In genomic region chr12:226401-226800, GRCh38 we compare ENCODE assay signal across 29 cellular contexts. TPM values are rescaled to one million over a fixed set of nuclear protein-coding genes. Genes with fewer than 3 reads are reported as not detected.
DNase-seq lines count a peak whose midpoint lies in the region; ATAC-seq, FAIRE-seq and TF ChIP-seq lines count a peak whose summit lies in the region.
"Had no signal": no experiment of that assay in that cellular context is flagged by ENCODE, and none has a peak within 500 bp of the region (broad histone marks: within the 10 kb centered on the region; RNA-seq: fewer than 3 reads in every experiment).

No MANE protein-coding gene starts in this region.

- H3K18ac ChIP-seq in H1 (ENCODE audit: extremely low read depth, low read length) = no peak overlapping the region
- H3K18ac ChIP-seq in neuronal stem cell (ENCODE audit: low read length) = peak overlapping the region; percentile 25

- no peak overlapping the region for H3K56ac ChIP-seq in H1 (replicated peaks; ENCODE audit: insufficient read length, low read depth, low read length)

- TF ChIP-seq POLR2A in H1 (IDR thresholded peaks at IDR 0.05; ENCODE audit: control extremely low read depth in 1 of 2, low read depth in 2 of 2, low read length in 2 of 2) = no peak
- TF ChIP-seq POLR2A in GM18505 (IDR thresholded peaks at IDR 0.05; ENCODE audit: borderline replicate concordance, extremely low read depth, insufficient read depth, insufficient read length) = no peak

- no peaks in the 10 kb centered on the region for H3K79me2 ChIP-seq in H1 (ENCODE audit: control insufficient read depth in 1 of 2, insufficient read depth in 2 of 2, low read length in 2 of 2)

- H3K4ac ChIP-seq in H1 (replicated peaks; ENCODE audit: insufficient read length, low read depth, low read length) = no peak overlapping the region
- no peak overlapping the region for H3K4ac ChIP-seq in neuronal stem cell (ENCODE audit: low read length)

- H3K23me2 ChIP-seq in H1 (ENCODE audit: low read depth, low read length) = no peaks in the 10 kb centered on the region

- intact Hi-C loops in cardiac septum (cut with DNase I) = no loop called here
- intact Hi-C loops in left ventricle myocardium superior (cut with micrococcal nuclease) = no loop called here

- H3K4me2 ChIP-seq in H1 (ENCODE audit: insufficient read depth in 1 of 2, low read depth in 2 of 2, low read length in 2 of 2) = no peak overlapping the region
- H3K4me2 ChIP-seq in neuronal stem cell (ENCODE audit: insufficient read depth, low read length, poor library complexity, severe bottlenecking) = no peak overlapping the region
- H3K4me2 ChIP-seq: A549, BLaER1 had no signal

- H2BK12ac ChIP-seq in H1 (ENCODE audit: low read depth, low read length) (no peak overlapping the region), neuronal stem cell (ENCODE audit: low read length) (no peak overlapping the region)

- TF ChIP-seq CTCF in H1 (IDR thresholded peaks at IDR 0.05; ENCODE audit: control extremely low read depth in 1 of 3, insufficient read depth in 1 of 3, low read depth in 1 of 3, low read length in 3 of 3) = peak in 2 of 3 experiments; percentile 33 to 51; a peak in 3 of 4 replicates

- 83% methylated on average over 9 of the region's 14 CpGs; no CpG with 5 or more reads in 1 of the 2 experiments for WGBS in H1 (ENCODE audit: extremely low coverage in 1 of 2, insufficient coverage in 1 of 2, insufficient read length in 1 of 2, insufficient replicate concordance in 2 of 2, low coverage in 1 of 2, low lambda C conversion rate in 2 of 2, missing lambda C conversion rate in 1 of 2), 2 experiments
- WGBS in neuronal stem cell (ENCODE audit: extremely low coverage in 2 of 2, insufficient read length in 2 of 2, insufficient replicate concordance in 1 of 2), 2 donors = no CpG with 5 or more reads among the region's 14 CpGs

- POLR2A ChIA-PET in H1 (lab: Charles Lee; ENCODE audit: partially characterized antibody) = interaction anchor here (0.8 to 0.9 kb wide), 2 partner anchors 14 to 17 kb away, joined by 3 read pairs; no protein-coding TSS in a partner anchor

- TF ChIP-seq RAD21 in H1 (IDR thresholded peaks at IDR 0.05 in 1 of 2, conservative IDR thresholded peaks at IDR 0.05 in 1 of 2; ENCODE audit: low read depth in 2 of 2, low read length in 2 of 2) = peak; percentile 40 to 59; a peak in 3 of 4 replicates

- no peak for TF ChIP-seq EP300 in H1 (IDR thresholded peaks at IDR 0.05; ENCODE audit: borderline replicate concordance in 1 of 2, low read depth in 2 of 2, low read length in 2 of 2)

- no peak overlapping the region for H4K5ac ChIP-seq in H1 (ENCODE audit: insufficient read length, low read depth, low read length)

- H4K20me1 ChIP-seq in H1 (replicated peaks in 1 of 2; ENCODE audit: control insufficient read depth in 1 of 2, insufficient read depth in 2 of 2, low read length in 2 of 2) = no peaks in the 10 kb centered on the region
- H4K20me1 ChIP-seq: BLaER1 had no signal

- no peak overlapping the region for H3K27ac ChIP-seq in H1 (ENCODE audit: low read depth, low read length)
- H3K27ac ChIP-seq in neuronal stem cell (replicated peaks; ENCODE audit: low read length) = no peak overlapping the region
- H3K27ac ChIP-seq: A549, BLaER1 had no signal

- no peak overlapping the region for H3K23ac ChIP-seq in H1 (ENCODE audit: insufficient read length)
- H3K23ac ChIP-seq in neuronal stem cell (ENCODE audit: low read depth, low read length, poor library complexity) = peak overlapping the region; percentile 8

- H3K4me3 ChIP-seq in H1 (ENCODE audit: extremely low read depth in 1 of 4, insufficient read depth in 2 of 4, low read depth in 3 of 4, low read length in 4 of 4) (no peak overlapping the region), neuronal stem cell (ENCODE audit: low read length in 2 of 2) (no peak overlapping the region)
- H3K4me3 ChIP-seq: A549, BLaER1 had no signal

- H3K14ac ChIP-seq in H1 (ENCODE audit: insufficient read length) (no peak overlapping the region), neuronal stem cell (ENCODE audit: low read length) (peak overlapping the region; percentile 10)

- no peak overlapping the region for H2AFZ ChIP-seq in H1 (ENCODE audit: low read length)
- no peak overlapping the region for H2AFZ ChIP-seq in neuronal stem cell (ENCODE audit: low read length)

- H3K36me3 ChIP-seq in H1 (ENCODE audit: control insufficient read depth in 2 of 4, insufficient read depth in 4 of 4, low read length in 3 of 4) (no peaks in the 10 kb centered on the region), neuronal stem cell (replicated peaks in 1 of 2; ENCODE audit: control insufficient read depth in 2 of 2, insufficient read depth in 2 of 2, low read length in 2 of 2) (no peaks in the 10 kb centered on the region)
- H3K36me3 ChIP-seq: BLaER1 had no signal

- H2BK120ac ChIP-seq in H1 (replicated peaks; ENCODE audit: low read depth, low read length) (no peak overlapping the region), neuronal stem cell (ENCODE audit: low read depth, low read length) (no peak overlapping the region)

- no peak for FAIRE-seq in H1 (lab: Jason Lieb, UNC)
- FAIRE-seq: A549, GM12891, GM18507, HTR-8/SVneo, RCC 7860 had no signal

- H4K91ac ChIP-seq in H1 (replicated peaks; ENCODE audit: insufficient read length, low read length) (no peak overlapping the region), neuronal stem cell (ENCODE audit: low read depth, low read length, poor library complexity) (no peak overlapping the region)

- no peak overlapping the region for H3K9ac ChIP-seq in H1 (replicated peaks in 1 of 4; ENCODE audit: extremely low read depth in 1 of 4, low read depth in 3 of 4, low read length in 3 of 4)
- H3K9ac ChIP-seq in neuronal stem cell (ENCODE audit: low read depth, low read length, poor library complexity) = no peak overlapping the region
- H3K9ac ChIP-seq: BLaER1 had no signal

- H3K9me3 ChIP-seq in H1 (ENCODE audit: insufficient read depth in 2 of 2, low read depth in 1 of 2, low read length in 1 of 2) = no peaks in the 10 kb centered on the region
- peaks cover 0 to 1% of the 10 kb centered on the region in 2 donors for H3K9me3 ChIP-seq in neuronal stem cell (replicated peaks in 1 of 2; ENCODE audit: control insufficient read depth in 2 of 2, insufficient read depth in 1 of 2, low read depth in 1 of 2, low read length in 2 of 2)
- H3K9me3 ChIP-seq: A549, BLaER1 had no signal

- no peak overlapping the region for H2BK5ac ChIP-seq in H1 (ENCODE audit: low read depth, low read length)
- no peak overlapping the region for H2BK5ac ChIP-seq in neuronal stem cell (ENCODE audit: low read length)

- H3K27me3 ChIP-seq in H1 (replicated peaks in 1 of 4; ENCODE audit: control insufficient read depth in 3 of 4, extremely low read depth in 1 of 4, insufficient read depth in 3 of 4, low read length in 3 of 4) (peaks cover 0 to 2% (median 0%) of the 10 kb centered on the region in 4 experiments; a peak in 3 of 7 replicates), neuronal stem cell (ENCODE audit: control insufficient read depth in 3 of 3, insufficient read depth in 3 of 3, low read depth in 1 of 3, low read length in 3 of 3) (peaks cover 0 to 79% (median 0%) of the 10 kb centered on the region in 3 experiments)
- H3K27me3 ChIP-seq: BLaER1 had no signal

- CTCF ChIA-PET in H1 (lab: Charles Lee; ENCODE audit: partially characterized antibody) = interaction anchor here (0.5 to 1.3 kb wide), 5 partner anchors 9 to 1349 kb away, joined by 3 to 4 read pairs (median 3); no protein-coding TSS in a partner anchor

- H4K8ac ChIP-seq in H1 (ENCODE audit: extremely low read depth, insufficient read depth, low read length) (no peak overlapping the region; the same call in 1 of the 2 replicates), neuronal stem cell (ENCODE audit: low read depth, low read length) (no peak overlapping the region)

- ATAC-seq in left ventricle myocardium superior = no peak
- ATAC-seq in GM21786 (IDR thresholded peaks at IDR 0.05; ENCODE audit: unreplicated experiment) = no peak
- ATAC-seq in GM18505 (IDR thresholded peaks at IDR 0.05; ENCODE audit: unreplicated experiment) = no peak
- ATAC-seq: A549, Right ventricle myocardium inferior had no signal

- H2AK5ac ChIP-seq in H1 (ENCODE audit: low read depth, low read length) (no peak overlapping the region), neuronal stem cell (ENCODE audit: low read depth, low read length) (no peak overlapping the region)

- DNase-seq in cardiac septum (ENCODE audit: low spot score) = peak; percentile 54
- DNase-seq in left ventricle myocardium superior = no peak
- DNase-seq in H1 (ENCODE audit: low read depth in 1 of 2, low spot score in 2 of 2) = no peak
- no peak for DNase-seq in neuronal stem cell (ENCODE audit: low spot score)
- no peak for DNase-seq in medulla oblongata (ENCODE audit: extremely low spot score)
- DNase-seq: Calu3; CD4-positive, alpha-beta memory T cell; DMS53; HCEC 1CT; MM.1S; NCI-H1092; NCI-H146; NCI-H2081; NCI-H2171 treated with DMSO at 0.1 percent for 48 hours; NCI-H748 treated with DMSO at 0.1 percent for 48 hours had no signal

- no peak overlapping the region for H2BK15ac ChIP-seq in H1 (ENCODE audit: low read length)
- no peak overlapping the region for H2BK15ac ChIP-seq in neuronal stem cell (ENCODE audit: low read length)

- no peak overlapping the region for H2BK20ac ChIP-seq in H1 (ENCODE audit: low read length)

- H3K4me1 ChIP-seq in H1 (replicated peaks in 1 of 4; ENCODE audit: control insufficient read depth in 3 of 4, insufficient read depth in 4 of 4, low read length in 3 of 4) (peaks cover 0 to 10% (median 5%) of the 10 kb centered on the region in 4 experiments; a peak in 5 of 7 replicates), neuronal stem cell (ENCODE audit: control insufficient read depth in 2 of 2, insufficient read depth in 1 of 2, low read depth in 1 of 2, low read length in 2 of 2) (peaks cover 3 to 11% of the 10 kb centered on the region in 2 donors)
- H3K4me1 ChIP-seq: A549, BLaER1 had no signal

- H3K79me1 ChIP-seq in H1 (ENCODE audit: low read depth, low read length) (no peaks in the 10 kb centered on the region), neuronal stem cell (ENCODE audit: low read depth, low read length) (no peaks in the 10 kb centered on the region)

RNA-seq across cellular contexts. Expression of gene SLC6A12, which starts 12.4 kb away (rescaled TPM):
- total RNA-seq in cardiac septum (2.7 TPM), left ventricle myocardium superior (1.2 TPM)
- total RNA-seq in H1 (2021; fragmentation: NEBNext Ultra II Directional; extraction: Animal tissue kit (Norgen Biotek cat#: 25700)) = 0.65 and 1.1 TPM in 2 replicates
- 0.63 and 0.70 TPM in 2 replicates for polyA plus RNA-seq in H1 (2011; rRNA removed)
- 0.44 TPM for polyA plus RNA-seq in H1 (2011; cell fraction: cytosol; rRNA removed)
- polyA plus RNA-seq in H1 (2011; cell fraction: nucleus; rRNA removed) = 1.6 TPM
- 0.33 to 1.2 TPM (median 0.91 TPM) in 4 replicates for polyA plus RNA-seq in H1 (2012, experiment 1 of 2)
- 0.56 TPM for polyA plus RNA-seq in H1 (2012, experiment 2 of 2)
- polyA plus RNA-seq in H1 (2013, experiment 1 of 2) = 0.36 TPM
- polyA plus RNA-seq in H1 (2013, experiment 2 of 2) = 0.46 TPM
- 1.8 and 3.6 TPM in 2 replicates for polyA minus RNA-seq in H1 (2011; rRNA and poly(A)+ RNA removed)
- polyA minus RNA-seq in H1 (2011; cell fraction: cytosol; rRNA and poly(A)+ RNA removed) = not detected
- 1.8 TPM for polyA minus RNA-seq in H1 (2011; cell fraction: nucleus; rRNA and poly(A)+ RNA removed)
- polyA plus RNA-seq in neuronal stem cell (2013, experiment 1 of 2) = 0.18 TPM
- polyA plus RNA-seq in neuronal stem cell (2013, experiment 2 of 2) = 0.22 TPM
- total RNA-seq: LHCN-M2, NCI-H460, OCI-LY7 had no signal
- polyA plus RNA-seq: CD4-positive, alpha-beta memory T cell; IgD-negative memory B cell had no signal

RNA-seq across cellular contexts. Expression of gene SLC6A13, which starts 36.2 kb away (rescaled TPM):
- total RNA-seq in cardiac septum (6.1 TPM), left ventricle myocardium superior (1.9 TPM)
- not detected in 2 replicates for total RNA-seq in H1 (2021; fragmentation: NEBNext Ultra II Directional; extraction: Animal tissue kit (Norgen Biotek cat#: 25700))
- 0.03 and 0.19 TPM in 2 replicates for polyA plus RNA-seq in H1 (2011; rRNA removed)
- 0.05 TPM for polyA plus RNA-seq in H1 (2011; cell fraction: cytosol; rRNA removed)
- 0.61 TPM for polyA plus RNA-seq in H1 (2011; cell fraction: nucleus; rRNA removed)
- polyA plus RNA-seq in H1 (2012, experiment 1 of 2) = 0.39 TPM in 1 of 4 replicates, not detected in the others
- not detected for polyA plus RNA-seq in H1 (2012, experiment 2 of 2)
- 0.06 TPM for polyA plus RNA-seq in H1 (2013, experiment 1 of 2)
- polyA plus RNA-seq in H1 (2013, experiment 2 of 2) = 0.11 TPM
- 0.16 and 0.24 TPM in 2 replicates for polyA minus RNA-seq in H1 (2011; rRNA and poly(A)+ RNA removed)
- not detected for polyA minus RNA-seq in H1 (2011; cell fraction: cytosol; rRNA and poly(A)+ RNA removed)
- polyA minus RNA-seq in H1 (2011; cell fraction: nucleus; rRNA and poly(A)+ RNA removed) = 1.6 TPM
- polyA plus RNA-seq in neuronal stem cell (2013, experiment 1 of 2) = 0.08 TPM
- polyA plus RNA-seq in neuronal stem cell (2013, experiment 2 of 2) = 0.07 TPM
- total RNA-seq: SK-MEL-5 had no signal
- polyA plus RNA-seq: IgD-negative memory B cell had no signal
